Comparison of ENCODE assay signal across 21 cellular contexts in the genomic region with DNA sequence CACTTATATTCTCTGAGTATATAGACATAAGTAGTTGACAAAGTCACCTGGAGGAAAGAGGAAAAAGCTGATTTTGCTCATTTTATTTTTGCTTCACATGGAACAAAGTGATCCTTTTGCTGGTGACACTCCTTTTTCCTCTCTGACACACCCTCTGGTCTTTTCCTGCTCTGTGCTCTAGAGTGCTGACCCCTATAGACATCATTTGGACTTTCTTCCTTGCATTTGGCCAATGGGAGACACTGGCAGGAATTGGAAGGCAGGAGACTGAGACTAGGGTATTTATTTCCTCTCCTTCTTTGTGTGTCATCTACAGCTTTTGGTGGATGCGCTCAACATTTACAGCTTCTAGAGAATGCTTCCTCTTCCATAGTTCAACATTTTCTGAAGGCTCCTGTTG.
"Had no signal": no experiment of that assay in that cellular context is flagged by ENCODE, and none has a peak within 500 bp of the region (broad histone marks: within the 10 kb centered on the region; RNA-seq: fewer than 3 reads in every experiment).

No MANE protein-coding gene starts in this region.

- H3K4me3 Mint-ChIP-seq: dendritic cell treated with granulocyte-macrophage colony-stimulating factor and Interleukin-4, amounts not matched to agents 40 ng/mL and 50 ng/mL, for 4 days; effector memory CD8-positive, alpha-beta T cell; naive B cell; nephron progenitor cell; stimulated activated memory B cell treated with anti-CD40 and anti-IgM and Interleukin-4, amounts not matched to agents 10 μg/mL and 1 μg/mL and 100 μg/mL, for 72 hours; stimulated activated naive CD8-positive, alpha-beta T cell treated with anti-CD3 and anti-CD28 coated beads, Interleukin-15, Interleukin-2, amounts not matched to agents 100 ng/mL and 50 ng/mL, for 24 hours had no signal

- H3K4me1 ChIP-seq: foreskin keratinocyte, spleen, tibial artery, upper lobe of left lung, uterus had no signal

- H3K4me3 ChIP-seq: lung, spleen, tibial artery, upper lobe of left lung, uterus had no signal

- H3K36me3 ChIP-seq: spleen, tibial artery, upper lobe of left lung, uterus had no signal

- H3K27ac Mint-ChIP-seq: dendritic cell treated with granulocyte-macrophage colony-stimulating factor and Interleukin-4, amounts not matched to agents 40 ng/mL and 50 ng/mL, for 4 days; effector memory CD8-positive, alpha-beta T cell; naive B cell; nephron progenitor cell; stimulated activated memory B cell treated with anti-CD40 and anti-IgM and Interleukin-4, amounts not matched to agents 10 μg/mL and 1 μg/mL and 100 μg/mL, for 72 hours; stimulated activated naive CD8-positive, alpha-beta T cell treated with anti-CD3 and anti-CD28 coated beads, Interleukin-15, Interleukin-2, amounts not matched to agents 100 ng/mL and 50 ng/mL, for 24 hours had no signal

- H3K9me3 Mint-ChIP-seq: dendritic cell treated with granulocyte-macrophage colony-stimulating factor and Interleukin-4, amounts not matched to agents 40 ng/mL and 50 ng/mL, for 4 days; nephron progenitor cell; stimulated activated memory B cell treated with anti-CD40 and anti-IgM and Interleukin-4, amounts not matched to agents 10 μg/mL and 1 μg/mL and 100 μg/mL, for 72 hours; stimulated activated naive CD8-positive, alpha-beta T cell treated with anti-CD3 and anti-CD28 coated beads, Interleukin-15, Interleukin-2, amounts not matched to agents 100 ng/mL and 50 ng/mL, for 24 hours had no signal

- ATAC-seq: effector memory CD8-positive, alpha-beta T cell; foreskin keratinocyte; left colon; left ventricle myocardium superior; sciatic nerve; stimulated activated memory B cell treated with anti-CD40 and anti-IgM and Interleukin-4, amounts not matched to agents 10 μg/mL and 1 μg/mL and 100 μg/mL, for 72 hours had no signal

- H3K4me1 Mint-ChIP-seq: naive B cell; nephron progenitor cell; stimulated activated memory B cell treated with anti-CD40 and anti-IgM and Interleukin-4, amounts not matched to agents 10 μg/mL and 1 μg/mL and 100 μg/mL, for 72 hours had no signal

- H3K36me3 Mint-ChIP-seq: naive B cell; stimulated activated memory B cell treated with anti-CD40 and anti-IgM and Interleukin-4, amounts not matched to agents 10 μg/mL and 1 μg/mL and 100 μg/mL, for 72 hours had no signal

- H3K27me3 ChIP-seq: foreskin keratinocyte, spleen, tibial artery, upper lobe of left lung, uterus had no signal

- DNase-seq: effector memory CD8-positive, alpha-beta T cell; erythroblast; foreskin keratinocyte; left colon; left ventricle myocardium superior; mesenchymal stem cell; naive B cell; nephron progenitor cell; posterior cingulate gyrus; spleen; stimulated activated CD4-positive, alpha-beta T cell treated with anti-CD3 and anti-CD28 coated beads, Interleukin-15, amount 100 ng/mL, for 24 hours; stimulated activated CD4-positive, alpha-beta T cell treated with anti-CD3 and anti-CD28 coated beads, Interleukin-1b, Interleukin-23, amount 100 ng/mL, for 48 hours; stimulated activated CD4-positive, alpha-beta T cell treated with anti-CD3 and anti-CD28 coated beads, Interleukin-4, amount 100 ng/mL, for 24 hours; tibial artery; upper lobe of left lung; uterus had no signal

- H3K9me3 ChIP-seq: tibial artery, upper lobe of left lung, uterus had no signal

- H3K27ac ChIP-seq: foreskin keratinocyte, spleen, tibial artery, upper lobe of left lung, uterus had no signal

- H3K27me3 Mint-ChIP-seq: dendritic cell treated with granulocyte-macrophage colony-stimulating factor and Interleukin-4, amounts not matched to agents 40 ng/mL and 50 ng/mL, for 4 days; effector memory CD8-positive, alpha-beta T cell; naive B cell; stimulated activated memory B cell treated with anti-CD40 and anti-IgM and Interleukin-4, amounts not matched to agents 10 μg/mL and 1 μg/mL and 100 μg/mL, for 72 hours; stimulated activated naive CD8-positive, alpha-beta T cell treated with anti-CD3 and anti-CD28 coated beads, Interleukin-15, Interleukin-2, amounts not matched to agents 100 ng/mL and 50 ng/mL, for 24 hours had no signal
